ENCODE assay signal across 18 cellular contexts in genomic region chr2:46167406-46167805, GRCh38.
"Had no signal": no experiment of that assay in that cellular context is flagged by ENCODE, and none has a peak within 500 bp of the region (broad histone marks: within the 10 kb centered on the region; RNA-seq: fewer than 3 reads in every experiment).

No MANE protein-coding gene starts in this region.

- H3K36me3 Mint-ChIP-seq: natural killer cell had no signal

- DNase-seq: activated CD4-positive, alpha-beta memory T cell treated with anti-CD3 and anti-CD28 coated beads for 36 hours; activated effector memory CD4-positive, alpha-beta T cell treated with Interleukin-2 at 50 U/mL for 16 hours; activated T-cell treated with anti-CD3 and anti-CD28 coated beads, Interleukin-2, amount 50 U/mL, for 24 hours; amygdala; brain microvascular endothelial cell; cerebellar nuclear complex; effector memory CD4-positive, alpha-beta T cell; heart right ventricle; mucosa of descending colon; natural killer cell; posterior cingulate gyrus; retina; WERI-Rb-1 had no signal

- H3K27me3 ChIP-seq: brain microvascular endothelial cell, gastroesophageal sphincter, heart right ventricle, vagina had no signal

- H3K27me3 Mint-ChIP-seq: activated CD4-positive, alpha-beta memory T cell treated with anti-CD3 and anti-CD28 coated beads for 36 hours; activated naive CD8-positive, alpha-beta T cell; activated T-cell treated with anti-CD3 and anti-CD28 coated beads, Interleukin-2, amount 50 U/mL, for 24 hours had no signal

- H3K36me3 ChIP-seq: brain microvascular endothelial cell, gastroesophageal sphincter, vagina, WERI-Rb-1 had no signal

- H3K4me1 Mint-ChIP-seq: natural killer cell had no signal

- H3K27ac ChIP-seq: brain microvascular endothelial cell, gastroesophageal sphincter, heart right ventricle, vagina, WERI-Rb-1 had no signal

- H3K9me3 ChIP-seq: gastroesophageal sphincter, heart right ventricle, mucosa of descending colon, vagina had no signal

- H3K27ac Mint-ChIP-seq: activated CD4-positive, alpha-beta memory T cell treated with anti-CD3 and anti-CD28 coated beads for 36 hours; activated naive CD8-positive, alpha-beta T cell; activated T-cell treated with anti-CD3 and anti-CD28 coated beads, Interleukin-2, amount 50 U/mL, for 24 hours; natural killer cell; T-helper 1 cell treated with Interleukin-12 subunit alpha and Interleukin-12 subunit beta and Interleukin-4 antibody, amounts not matched to agents 30 μg/mL and 1 μg/mL, for 36 hours had no signal

- H3K4me3 Mint-ChIP-seq: activated CD4-positive, alpha-beta memory T cell treated with anti-CD3 and anti-CD28 coated beads for 36 hours; activated naive CD8-positive, alpha-beta T cell; activated T-cell treated with anti-CD3 and anti-CD28 coated beads, Interleukin-2, amount 50 U/mL, for 24 hours; natural killer cell; stimulated activated effector memory CD8-positive, alpha-beta T cell treated with anti-CD3 and anti-CD28 coated beads, Interleukin-12 subunit alpha, Interleukin-12 subunit beta, amount 100 ng/mL, for 72 hours; T-helper 1 cell treated with Interleukin-12 subunit alpha and Interleukin-12 subunit beta and Interleukin-4 antibody, amounts not matched to agents 30 μg/mL and 1 μg/mL, for 36 hours had no signal

- H3K4me3 ChIP-seq: gastroesophageal sphincter, heart right ventricle, mucosa of descending colon, vagina had no signal

- H3K9me3 Mint-ChIP-seq: activated CD4-positive, alpha-beta memory T cell treated with anti-CD3 and anti-CD28 coated beads for 36 hours; activated T-cell treated with anti-CD3 and anti-CD28 coated beads, Interleukin-2, amount 50 U/mL, for 24 hours; natural killer cell; stimulated activated effector memory CD8-positive, alpha-beta T cell treated with anti-CD3 and anti-CD28 coated beads, Interleukin-12 subunit alpha, Interleukin-12 subunit beta, amount 100 ng/mL, for 72 hours; T-helper 1 cell treated with Interleukin-12 subunit alpha and Interleukin-12 subunit beta and Interleukin-4 antibody, amounts not matched to agents 30 μg/mL and 1 μg/mL, for 36 hours had no signal
